8 cellular contexts compared by ENCODE assay signal in the genomic region with DNA sequence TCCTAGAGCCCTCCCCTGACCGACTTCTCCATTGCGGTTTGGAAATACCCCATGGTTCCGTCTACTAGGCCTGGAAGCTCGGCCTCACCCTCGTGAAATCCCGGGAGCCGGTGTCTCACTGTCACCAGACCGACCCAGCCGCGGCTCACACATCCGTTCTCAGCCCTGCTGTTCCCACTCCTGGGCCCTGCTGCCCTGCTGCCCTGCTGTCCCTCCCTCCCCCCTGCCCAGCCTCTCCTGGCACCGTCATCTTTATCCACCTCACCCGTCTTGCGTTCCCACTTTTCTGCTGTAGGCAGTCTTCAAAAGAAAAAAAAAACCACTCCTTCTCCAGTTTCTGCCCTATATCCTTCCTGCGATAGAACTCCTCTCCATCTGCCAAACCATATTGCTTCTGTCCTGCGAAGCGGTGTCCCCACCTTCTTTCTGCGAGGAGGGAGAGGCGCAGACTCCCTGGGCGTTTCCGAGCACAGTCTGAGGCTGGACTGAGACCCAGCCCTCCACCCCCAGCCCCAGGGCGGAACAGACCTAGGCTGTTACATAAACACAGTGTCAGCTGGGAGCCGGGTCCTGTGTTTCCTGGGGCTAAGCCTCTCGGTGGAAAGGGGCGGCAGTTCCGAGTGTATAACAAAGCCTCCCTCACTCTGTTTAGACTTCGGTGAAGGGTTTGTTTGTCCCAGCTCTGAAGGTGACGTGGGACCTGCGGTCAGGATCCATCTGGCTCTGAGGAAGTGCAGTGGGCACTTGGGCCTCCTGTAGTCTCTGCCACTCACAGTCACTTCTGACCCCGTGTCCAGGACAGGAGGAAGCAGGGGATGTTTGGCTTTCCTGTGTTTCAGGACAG. TPM values are rescaled to one million over a fixed set of nuclear protein-coding genes. Genes with fewer than 3 reads are reported as not detected.
A peak's percentile ranks its signal among the peaks of the same experiment; 100 is the strongest.
DNase-seq lines count a peak whose midpoint lies in the region; ATAC-seq and TF ChIP-seq lines count a peak whose summit lies in the region.

No MANE protein-coding gene starts in this region.

- intact Hi-C loops in uterus (cut with DNase I; ENCODE audit: low total_unique reads), result no loop called here

- H3K36me3 ChIP-seq in GM23248 (ENCODE audit: low read depth), result no peaks in the 10 kb centered on the region
- peaks cover 4% of the 10 kb centered on the region; the same call in 1 of the 2 replicates for H3K36me3 ChIP-seq in SJSA1
- no peaks in the 10 kb centered on the region for H3K36me3 ChIP-seq in uterus

- no peaks in the 10 kb centered on the region for H3K9me2 ChIP-seq in GM23248 (ENCODE audit: insufficient read depth)

- TF ChIP-seq CTCF in uterus (IDR thresholded peaks at IDR 0.05), result no peak

- H3K79me2 ChIP-seq in GM23248 (ENCODE audit: insufficient read depth), result peaks cover 71% of the 10 kb centered on the region

- H3K27me3 ChIP-seq in GM23248 (replicated peaks; ENCODE audit: insufficient read depth) (no peaks in the 10 kb centered on the region), SJSA1 (replicated peaks) (no peaks in the 10 kb centered on the region), uterus (no peaks in the 10 kb centered on the region)

- peak overlapping the region; percentile 92 for H3K9ac ChIP-seq in GM23248

- H2AFZ ChIP-seq in GM23248, result peak overlapping the region; percentile 57

- in situ Hi-C loops in GM23248 (cut with MboI), result no loop called here

- H3F3A ChIP-seq in GM23248 (ENCODE audit: insufficient read depth), result peaks cover 36% of the 10 kb centered on the region

- DNase-seq in GM23248, result peak; percentile 89
- DNase-seq in SJSA1 (ENCODE audit: low read depth in 1 of 2, low spot score in 2 of 2), result peak; percentile 89 to 90
- DNase-seq in epithelial cell of prostate (ENCODE audit: low read depth, low spot score), result no peak
- DNase-seq in mucosa of gallbladder (ENCODE audit: low spot score), result peak; percentile 69
- DNase-seq in uterus, result peak; percentile 62 to 65
- DNase-seq in NCI-H774 (lab: John Stamatoyannopoulos, UW), result no peak
- DNase-seq in activated CD4-positive, alpha-beta T cell treated with anti-CD3 and anti-CD28 coated beads, Interleukin-2, amount 50 U/mL, for 4 hours, result no peak

- TF ChIP-seq POLR2A in uterus (IDR thresholded peaks at IDR 0.05), result peak in 1 of 2 donors; percentile 35

- no peak for ATAC-seq in HG03280 (IDR thresholded peaks at IDR 0.05; ENCODE audit: unreplicated experiment)

- WGBS in GM23248 (ENCODE audit: low coverage in 1 of 2, low lambda C conversion rate in 2 of 2, missing lambda C conversion rate in 2 of 2), 2 experiments, result 17 to 21% methylated on average over 29 to 30 of the region's 30 CpGs

- H3K4me3 ChIP-seq in GM23248 (peak overlapping the region; percentile 87), SJSA1 (peak overlapping the region; percentile 58), uterus (peak overlapping the region; percentile 9 to 12)

- no peaks in the 10 kb centered on the region; the same call in 1 of the 2 replicates for H4K20me1 ChIP-seq in GM23248 (ENCODE audit: insufficient read depth)

- H3K4me2 ChIP-seq in GM23248 (ENCODE audit: unreplicated experiment), result peak overlapping the region; percentile 94

- H3K27ac ChIP-seq in GM23248 (peak overlapping the region; percentile 95), SJSA1 (peak overlapping the region; percentile 52), epithelial cell of prostate (peak overlapping the region; percentile 80), uterus (peak overlapping the region; percentile 73 to 88)

- H3K4me1 ChIP-seq in GM23248 (ENCODE audit: insufficient read depth), result peaks cover 23% of the 10 kb centered on the region
- H3K4me1 ChIP-seq in SJSA1 (replicated peaks), result peaks cover 40% of the 10 kb centered on the region
- H3K4me1 ChIP-seq in uterus, result peaks cover 0 to 12% of the 10 kb centered on the region in 2 donors

- H3K9me3 ChIP-seq in GM23248 (ENCODE audit: low read depth) (no peaks in the 10 kb centered on the region), SJSA1 (replicated peaks) (no peaks in the 10 kb centered on the region; the same call in 1 of the 2 replicates), uterus (no peaks in the 10 kb centered on the region)

RNA-seq across cellular contexts. Expression of gene AGAP3, which starts 2.8 kb away (rescaled TPM):
- total RNA-seq in GM23248 (2014; rRNA removed; shearing (Covaris generic)), result 37.8 and 43.3 TPM in 2 replicates
- polyA plus RNA-seq in GM23248 (2016; fragmentation: Nextera tagmentation; extraction: Ambion mirVana), result 10.3 and 10.5 TPM in 2 replicates
- 19.9 and 36.6 TPM in 2 replicates for total RNA-seq in SJSA1 (2014; rRNA removed; shearing (Covaris generic))
- total RNA-seq in mucosa of gallbladder (98.4 TPM), uterus (100 to 1,000 TPM in 1 of 4 donors, 10 to 100 TPM in 3; 28.2 to 174 (median 53.2) TPM)

RNA-seq across cellular contexts. Expression of gene TMUB1, which starts 5.8 kb away (rescaled TPM):
- total RNA-seq in GM23248 (2014; rRNA removed; shearing (Covaris generic)), result 33.6 and 43.3 TPM in 2 replicates
- polyA plus RNA-seq in GM23248 (2016; fragmentation: Nextera tagmentation; extraction: Ambion mirVana), result 19.9 and 20.4 TPM in 2 replicates
- 32.5 and 34.5 TPM in 2 replicates for total RNA-seq in SJSA1 (2014; rRNA removed; shearing (Covaris generic))
- 69.1 TPM for total RNA-seq in mucosa of gallbladder
- total RNA-seq in uterus, result 10 to 100 TPM in 2 of 4 donors, 1 to 10 TPM in 2; 2.9 to 32.8 (median 8.6) TPM

RNA-seq across cellular contexts. Expression of gene FASTK, which starts 8.5 kb away (rescaled TPM):
- total RNA-seq in GM23248 (2014; rRNA removed; shearing (Covaris generic)), result 141 and 145 TPM in 2 replicates
- polyA plus RNA-seq in GM23248 (2016; fragmentation: Nextera tagmentation; extraction: Ambion mirVana), result 109 and 111 TPM in 2 replicates
- total RNA-seq in SJSA1 (2014; rRNA removed; shearing (Covaris generic)), result 104 and 120 TPM in 2 replicates
- total RNA-seq in mucosa of gallbladder (121 TPM), uterus (10 to 100 TPM; 37.1 to 84.9 (median 52.4) TPM)

RNA-seq across cellular contexts. Expression of gene SLC4A2, which starts 29.7 kb away (rescaled TPM):
- 80.3 and 94.6 TPM in 2 replicates for total RNA-seq in GM23248 (2014; rRNA removed; shearing (Covaris generic))
- polyA plus RNA-seq in GM23248 (2016; fragmentation: Nextera tagmentation; extraction: Ambion mirVana), result 59.4 and 61.2 TPM in 2 replicates
- total RNA-seq in SJSA1 (2014; rRNA removed; shearing (Covaris generic)), result 95.5 and 100 TPM in 2 replicates
- 193 TPM for total RNA-seq in mucosa of gallbladder
- total RNA-seq in uterus, result 100 to 1,000 TPM in 2 of 4 donors, 10 to 100 TPM in 2; 37.4 to 177 (median 88.6) TPM

RNA-seq across cellular contexts. Expression of gene CDK5, which starts 31.4 kb away (rescaled TPM):
- total RNA-seq in GM23248 (2014; rRNA removed; shearing (Covaris generic)), result 16.2 and 27.7 TPM in 2 replicates
- polyA plus RNA-seq in GM23248 (2016; fragmentation: Nextera tagmentation; extraction: Ambion mirVana), result 27.6 and 28.3 TPM in 2 replicates
- total RNA-seq in SJSA1 (2014; rRNA removed; shearing (Covaris generic)), result 23.7 and 29.3 TPM in 2 replicates
- total RNA-seq in mucosa of gallbladder (15.9 TPM), uterus (1 to 10 TPM in 3 of 4 donors, under 1 TPM in 1; 0.51 to 9.3 (median 2.7) TPM)

Comparison
In these comparisons a context has a peak if more than half of its experiments do, and no peak if none do; other contexts are left out.
1. DNase-seq: peak in GM23248 (single experiment), SJSA1 (2 of 2), mucosa of gallbladder (single experiment) and uterus (2 of 2); none in epithelial cell of prostate (single experiment), NCI-H774 (single experiment) and activated CD4-positive, alpha-beta T cell treated with anti-CD3 and anti-CD28 coated beads, Interleukin-2, amount 50 U/mL, for 4 hours (0 of 2).
2. H3K4me3 ChIP-seq: peak in every context shown above with its lines; median percentile 87 in GM23248; 58 in SJSA1; 10 in uterus.
3. Peak in every context shown above with its lines, with median percentiles within 50 percentile points of each other: H3K27ac ChIP-seq.